Comparison of ENCODE assay signal across 1 cellular context in genomic region chr9:123062306-123063171, GRCh38.
TF ChIP-seq lines count a peak whose summit lies in the region.

No MANE protein-coding gene starts in this region.

TF ChIP-seq in IMR-90, 13 proteins besides CTCF, POLR2A, EP300 and RAD21 (continued from another document):
- no peak for TF ChIP-seq MAFK (IDR thresholded peaks at IDR 0.05; ENCODE audit: low read depth, low read length)
- TF ChIP-seq SMC3 (IDR thresholded peaks at IDR 0.05; ENCODE audit: low read depth, low read length) = no peak
- TF ChIP-seq ELK1 (IDR thresholded peaks at IDR 0.05; ENCODE audit: borderline replicate concordance, low read depth, low read length) = no peak
- no peak for TF ChIP-seq CEBPB (IDR thresholded peaks at IDR 0.05; ENCODE audit: low read depth, low read length)
- TF ChIP-seq BHLHE40 (IDR thresholded peaks at IDR 0.05; ENCODE audit: low read depth, low read length) = no peak
